8 cellular contexts compared by ENCODE assay signal in genomic region chr1:54407957-54408700, GRCh38. TPM values are rescaled to one million over a fixed set of nuclear protein-coding genes. Genes with fewer than 3 reads are reported as not detected.
DNase-seq lines count a peak whose midpoint lies in the region; ATAC-seq and TF ChIP-seq lines count a peak whose summit lies in the region.

No MANE protein-coding gene starts in this region.

- peak overlapping the region; percentile 90 for H3K4me3 Mint-ChIP-seq in activated T-helper 2 cell treated with anti-CD3 and anti-CD28 coated beads, Interferon-gamma antibody, Interleukin-2, Interleukin-4, amounts not matched to agents 10 μg/mL and 5 μg/mL and 100 μg/mL, durations not matched to agents 14 hours and 24 hours and 36 hours (ENCODE audit: low read depth)

- intact Hi-C loops in activated T-helper 2 cell treated with anti-CD3 and anti-CD28 coated beads, Interferon-gamma antibody, Interleukin-2, Interleukin-4, amounts not matched to agents 10 μg/mL and 5 μg/mL and 100 μg/mL, durations not matched to agents 14 hours and 24 hours and 36 hours (cut with micrococcal nuclease), result loop anchor here (1.0 to 10.0 kb wide), 7 partner anchors 80 to 479 kb away; partner anchors contain the start of genes DHCR24, IFT25, LRRC42 and TCEANC2

- H3K27ac Mint-ChIP-seq in activated T-helper 2 cell treated with anti-CD3 and anti-CD28 coated beads, Interferon-gamma antibody, Interleukin-2, Interleukin-4, amounts not matched to agents 10 μg/mL and 5 μg/mL and 100 μg/mL, durations not matched to agents 14 hours and 24 hours and 36 hours, result peak overlapping the region; percentile 94

- peaks cover 47% of the 10 kb centered on the region for H3K4me1 Mint-ChIP-seq in activated T-helper 2 cell treated with anti-CD3 and anti-CD28 coated beads, Interferon-gamma antibody, Interleukin-2, Interleukin-4, amounts not matched to agents 10 μg/mL and 5 μg/mL and 100 μg/mL, durations not matched to agents 14 hours and 24 hours and 36 hours (ENCODE audit: low read depth)

- H3K4me3 ChIP-seq in skeletal muscle cell (ENCODE audit: low read depth, low read length), result no peak overlapping the region

- ATAC-seq in GM18907 (IDR thresholded peaks at IDR 0.05; ENCODE audit: unreplicated experiment), result no peak

- no peaks in the 10 kb centered on the region for H3K27me3 Mint-ChIP-seq in activated T-helper 2 cell treated with anti-CD3 and anti-CD28 coated beads, Interferon-gamma antibody, Interleukin-2, Interleukin-4, amounts not matched to agents 10 μg/mL and 5 μg/mL and 100 μg/mL, durations not matched to agents 14 hours and 24 hours and 36 hours (ENCODE audit: low read depth)

- peaks cover 17% of the 10 kb centered on the region for H3K36me3 Mint-ChIP-seq in activated T-helper 2 cell treated with anti-CD3 and anti-CD28 coated beads, Interferon-gamma antibody, Interleukin-2, Interleukin-4, amounts not matched to agents 10 μg/mL and 5 μg/mL and 100 μg/mL, durations not matched to agents 14 hours and 24 hours and 36 hours (ENCODE audit: low read depth)

- peak overlapping the region; percentile 93 for H3K27ac ChIP-seq in C4-2B

- DNase-seq in HS-5 (ENCODE audit: low read depth), result peak; percentile 74
- no peak for DNase-seq in activated T-helper 2 cell treated with anti-CD3 and anti-CD28 coated beads, Interferon-gamma antibody, Interleukin-2, Interleukin-4, amounts not matched to agents 10 μg/mL and 5 μg/mL and 100 μg/mL, durations not matched to agents 14 hours and 24 hours and 36 hours (ENCODE audit: low spot score)
- DNase-seq in hepatic stellate cell (ENCODE audit: low spot score), result peak; percentile 90
- peak; percentile 64 for DNase-seq in skeletal muscle cell (ENCODE audit: low read depth)
- no peak for DNase-seq in stimulated activated CD8-positive, alpha-beta memory T cell treated with anti-CD3 and anti-CD28 coated beads, Interleukin-4, amount 100 ng/mL, for 48 hours
- no peak for DNase-seq in KG1 (lab: John Stamatoyannopoulos, UW)

- TF ChIP-seq CTCF in C4-2B (conservative IDR thresholded peaks at IDR 0.05), result no peak

- H3K9me3 Mint-ChIP-seq in activated T-helper 2 cell treated with anti-CD3 and anti-CD28 coated beads, Interferon-gamma antibody, Interleukin-2, Interleukin-4, amounts not matched to agents 10 μg/mL and 5 μg/mL and 100 μg/mL, durations not matched to agents 14 hours and 24 hours and 36 hours, result no peaks in the 10 kb centered on the region

RNA-seq across cellular contexts. Expression of gene SSBP3, which starts 1.9 kb away (rescaled TPM):
- 84.4 and 89.9 TPM in 2 replicates for total RNA-seq in activated T-helper 2 cell treated with anti-CD3 and anti-CD28 coated beads, Interferon-gamma antibody, Interleukin-2, Interleukin-4, amounts not matched to agents 10 μg/mL and 5 μg/mL and 100 μg/mL, durations not matched to agents 14 hours and 24 hours and 36 hours

Comparison
In these comparisons a context has a peak if more than half of its experiments do, and no peak if none do; other contexts are left out.
1. DNase-seq: peak in HS-5 (single experiment), hepatic stellate cell (single experiment) and skeletal muscle cell (single experiment); none in activated T-helper 2 cell treated with anti-CD3 and anti-CD28 coated beads, Interferon-gamma antibody, Interleukin-2, Interleukin-4, amounts not matched to agents 10 μg/mL and 5 μg/mL and 100 μg/mL, durations not matched to agents 14 hours and 24 hours and 36 hours (single experiment), stimulated activated CD8-positive, alpha-beta memory T cell treated with anti-CD3 and anti-CD28 coated beads, Interleukin-4, amount 100 ng/mL, for 48 hours (single experiment) and KG1 (single experiment).